ENCODE assay signal across 1 cellular context in genomic region chr7:101921546-101922489, GRCh38.
TF ChIP-seq lines count a peak whose summit lies in the region.

No MANE protein-coding gene starts in this region.

TF ChIP-seq in IMR-90, 13 proteins besides CTCF, POLR2A, EP300 and RAD21:
- 0 out of 2 replicates have a peak, but pooled peaks have one; percentile 10 for TF ChIP-seq MAZ (IDR thresholded peaks at IDR 0.05; ENCODE audit: borderline replicate concordance, low read depth, low read length)
- 0 out of 2 replicates have a peak, but pooled peaks have one; percentile 2 for TF ChIP-seq MAFK (IDR thresholded peaks at IDR 0.05; ENCODE audit: low read depth, low read length)
